Comparison of ENCODE assay signal across 1 cellular context in the genomic region with DNA sequence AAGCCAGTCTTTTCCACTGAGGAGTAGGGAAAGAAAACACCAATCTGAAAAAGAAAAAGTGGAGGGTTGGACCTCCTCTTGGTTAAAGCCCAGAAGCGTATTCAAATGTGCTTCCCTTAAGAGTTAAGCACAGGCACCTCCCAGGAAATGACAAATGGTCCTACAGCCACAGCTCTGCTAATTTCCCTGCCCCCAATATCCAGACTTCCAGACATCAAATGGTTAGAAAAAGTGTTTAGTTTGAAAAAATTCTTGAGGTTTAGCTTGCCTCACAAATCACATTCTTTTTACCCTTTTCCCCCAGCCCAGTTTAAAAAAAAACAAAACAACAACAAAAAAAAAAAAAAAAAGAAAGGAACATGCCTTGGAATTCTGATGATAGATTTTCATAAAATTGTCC.
TF ChIP-seq lines count a peak whose summit lies in the region.

No MANE protein-coding gene starts in this region.

TF ChIP-seq in SK-N-SH, 30 proteins besides CTCF, POLR2A, EP300 and RAD21 (continued from another document):
- TF ChIP-seq, protein P1, sequence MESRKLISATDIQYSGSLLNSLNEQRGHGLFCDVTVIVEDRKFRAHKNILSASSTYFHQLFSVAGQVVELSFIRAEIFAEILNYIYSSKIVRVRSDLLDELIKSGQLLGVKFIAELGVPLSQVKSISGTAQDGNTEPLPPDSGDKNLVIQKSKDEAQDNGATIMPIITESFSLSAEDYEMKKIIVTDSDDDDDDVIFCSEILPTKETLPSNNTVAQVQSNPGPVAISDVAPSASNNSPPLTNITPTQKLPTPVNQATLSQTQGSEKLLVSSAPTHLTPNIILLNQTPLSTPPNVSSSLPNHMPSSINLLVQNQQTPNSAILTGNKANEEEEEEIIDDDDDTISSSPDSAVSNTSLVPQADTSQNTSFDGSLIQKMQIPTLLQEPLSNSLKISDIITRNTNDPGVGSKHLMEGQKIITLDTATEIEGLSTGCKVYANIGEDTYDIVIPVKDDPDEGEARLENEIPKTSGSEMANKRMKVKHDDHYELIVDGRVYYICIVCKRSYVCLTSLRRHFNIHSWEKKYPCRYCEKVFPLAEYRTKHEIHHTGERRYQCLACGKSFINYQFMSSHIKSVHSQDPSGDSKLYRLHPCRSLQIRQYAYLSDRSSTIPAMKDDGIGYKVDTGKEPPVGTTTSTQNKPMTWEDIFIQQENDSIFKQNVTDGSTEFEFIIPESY (IDR thresholded peaks at IDR 0.05; ENCODE audit: borderline replicate concordance, low read depth) = no peak
- peak; percentile 77 for TF ChIP-seq TEAD4 (IDR thresholded peaks at IDR 0.05; ENCODE audit: borderline replicate concordance, insufficient read depth)
- no peak for TF ChIP-seq RFX5 (IDR thresholded peaks at IDR 0.05; ENCODE audit: low read length)
- TF ChIP-seq NFIC (IDR thresholded peaks at IDR 0.05; ENCODE audit: borderline replicate concordance) = peak; percentile 77
- TF ChIP-seq MXI1 (IDR thresholded peaks at IDR 0.05; ENCODE audit: low read depth, low read length) = no peak
- no peak for TF ChIP-seq EZH2phosphoT487 (IDR thresholded peaks at IDR 0.05; ENCODE audit: borderline replicate concordance, low read depth)
- peak; percentile 90 for TF ChIP-seq FOXM1 (IDR thresholded peaks at IDR 0.05; ENCODE audit: low read depth)
- no peak for TF ChIP-seq RCOR1 (IDR thresholded peaks at IDR 0.05; ENCODE audit: low read length)
- TF ChIP-seq MEF2A (IDR thresholded peaks at IDR 0.05; ENCODE audit: borderline replicate concordance, low read depth) = peak; percentile 65; the same call in 1 of the 2 replicates
- TF ChIP-seq, protein P2, sequence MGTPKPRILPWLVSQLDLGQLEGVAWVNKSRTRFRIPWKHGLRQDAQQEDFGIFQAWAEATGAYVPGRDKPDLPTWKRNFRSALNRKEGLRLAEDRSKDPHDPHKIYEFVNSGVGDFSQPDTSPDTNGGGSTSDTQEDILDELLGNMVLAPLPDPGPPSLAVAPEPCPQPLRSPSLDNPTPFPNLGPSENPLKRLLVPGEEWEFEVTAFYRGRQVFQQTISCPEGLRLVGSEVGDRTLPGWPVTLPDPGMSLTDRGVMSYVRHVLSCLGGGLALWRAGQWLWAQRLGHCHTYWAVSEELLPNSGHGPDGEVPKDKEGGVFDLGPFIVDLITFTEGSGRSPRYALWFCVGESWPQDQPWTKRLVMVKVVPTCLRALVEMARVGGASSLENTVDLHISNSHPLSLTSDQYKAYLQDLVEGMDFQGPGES (IDR thresholded peaks at IDR 0.05; ENCODE audit: low read depth, low read length) = no peak
- TF ChIP-seq YY1 (IDR thresholded peaks at IDR 0.05; ENCODE audit: low read depth) = 0 out of 2 replicates have a peak, but pooled peaks have one; percentile 13
- TF ChIP-seq JUND (IDR thresholded peaks at IDR 0.05) = peak; percentile 78
